In genomic region chr5:1376921-1377320, GRCh38 we compare ENCODE assay signal across 18 cellular contexts.
"Had no signal": no experiment of that assay in that cellular context is flagged by ENCODE, and none has a peak within 500 bp of the region (broad histone marks: within the 10 kb centered on the region; RNA-seq: fewer than 3 reads in every experiment).

No MANE protein-coding gene starts in this region.

- ATAC-seq: heart right ventricle; left lobe of liver; naive thymus-derived CD8-positive, alpha-beta T cell; right cardiac atrium; stimulated activated effector memory CD8-positive, alpha-beta T cell treated with anti-CD3 and anti-CD28 coated beads, Interleukin-12 subunit alpha, Interleukin-12 subunit beta, amount 100 ng/mL, for 72 hours had no signal

- H3K27ac Mint-ChIP-seq: naive thymus-derived CD8-positive, alpha-beta T cell; stimulated activated effector memory CD8-positive, alpha-beta T cell treated with anti-CD3 and anti-CD28 coated beads, Interleukin-12 subunit alpha, Interleukin-12 subunit beta, amount 100 ng/mL, for 72 hours; stimulated activated naive CD8-positive, alpha-beta T cell treated with anti-CD3 and anti-CD28 coated beads, Interleukin-15, Interleukin-2, amounts not matched to agents 100 ng/mL and 50 ng/mL, for 24 hours had no signal

- H3K27ac ChIP-seq: dorsolateral prefrontal cortex, gastrocnemius medialis, heart right ventricle, neutrophil, testis, tibial nerve had no signal

- H3K9me3 ChIP-seq: gastrocnemius medialis, neutrophil, testis had no signal

- DNase-seq: cortex of kidney; effector CD8-positive, alpha-beta T cell; heart right ventricle; hypothalamus; mammary epithelial cell; naive thymus-derived CD8-positive, alpha-beta T cell; stimulated activated CD4-positive, alpha-beta T cell treated with anti-CD3 and anti-CD28 coated beads, Interleukin-4, amount 100 ng/mL, for 1 hour; stimulated activated CD8-positive, alpha-beta memory T cell treated with anti-CD3 and anti-CD28 coated beads, Interleukin-4, amount 100 ng/mL, for 48 hours; testis had no signal

- H3K4me3 ChIP-seq: dorsolateral prefrontal cortex, gastrocnemius medialis, heart right ventricle, smooth muscle cell, testis, tibial nerve had no signal

- H3K36me3 ChIP-seq: gastrocnemius medialis, heart right ventricle, neutrophil, tibial nerve had no signal

- H3K4me3 Mint-ChIP-seq: naive thymus-derived CD8-positive, alpha-beta T cell; stimulated activated effector memory CD8-positive, alpha-beta T cell treated with anti-CD3 and anti-CD28 coated beads, Interleukin-12 subunit alpha, Interleukin-12 subunit beta, amount 100 ng/mL, for 72 hours; stimulated activated naive CD8-positive, alpha-beta T cell treated with anti-CD3 and anti-CD28 coated beads, Interleukin-15, Interleukin-2, amounts not matched to agents 100 ng/mL and 50 ng/mL, for 24 hours had no signal

- H3K36me3 Mint-ChIP-seq: naive thymus-derived CD8-positive, alpha-beta T cell; stimulated activated effector memory CD8-positive, alpha-beta T cell treated with anti-CD3 and anti-CD28 coated beads, Interleukin-12 subunit alpha, Interleukin-12 subunit beta, amount 100 ng/mL, for 72 hours had no signal

- H3K9me3 Mint-ChIP-seq: naive thymus-derived CD8-positive, alpha-beta T cell; stimulated activated effector memory CD8-positive, alpha-beta T cell treated with anti-CD3 and anti-CD28 coated beads, Interleukin-12 subunit alpha, Interleukin-12 subunit beta, amount 100 ng/mL, for 72 hours; stimulated activated naive CD8-positive, alpha-beta T cell treated with anti-CD3 and anti-CD28 coated beads, Interleukin-15, Interleukin-2, amounts not matched to agents 100 ng/mL and 50 ng/mL, for 24 hours had no signal

- H3K27me3 Mint-ChIP-seq: stimulated activated naive CD8-positive, alpha-beta T cell treated with anti-CD3 and anti-CD28 coated beads, Interleukin-15, Interleukin-2, amounts not matched to agents 100 ng/mL and 50 ng/mL, for 24 hours had no signal

- H3K27me3 ChIP-seq: testis had no signal
